In genomic region chr11:59206635-59207034, GRCh38 we compare ENCODE assay signal across 9 cellular contexts. TPM values are rescaled to one million over a fixed set of nuclear protein-coding genes. Genes with fewer than 3 reads are reported as not detected.
DNase-seq lines count a peak whose midpoint lies in the region; ATAC-seq lines count a peak whose summit lies in the region.
"Had no signal": no experiment of that assay in that cellular context is flagged by ENCODE, and none has a peak within 500 bp of the region (broad histone marks: within the 10 kb centered on the region; RNA-seq: fewer than 3 reads in every experiment).

No MANE protein-coding gene starts in this region.

- intact Hi-C loops in right cardiac atrium (cut with DNase I): loop anchor here (2.0 to 10.0 kb wide), 3 partner anchors 34 to 78 kb away; partner anchors contain the start of gene DTX4 (in 3 of the 4)

- H3K4me1 ChIP-seq in right cardiac atrium (ENCODE audit: control insufficient read depth, insufficient read depth, low read length): no peaks in the 10 kb centered on the region

- no peak overlapping the region for H3K4me3 ChIP-seq in Jurkat, Clone E6-1 (ENCODE audit: low read length)
- H3K4me3 ChIP-seq in right cardiac atrium (ENCODE audit: low read length): no peak overlapping the region

- ATAC-seq in T-helper 17 cell: no peak
- peak; percentile 53 to 62 for ATAC-seq in right cardiac atrium

- no peaks in the 10 kb centered on the region for H3K9me3 ChIP-seq in T-helper 17 cell (ENCODE audit: control insufficient read depth, low read length, poor library complexity, severe bottlenecking)
- H3K9me3 ChIP-seq in right cardiac atrium (ENCODE audit: control insufficient read depth, low read length): no peaks in the 10 kb centered on the region

- H3K27ac Mint-ChIP-seq in T-helper 17 cell: peak overlapping the region; percentile 87

- H3K4me1 Mint-ChIP-seq in T-helper 17 cell: peaks cover 24% of the 10 kb centered on the region

- no peak overlapping the region for H3K27ac ChIP-seq in right cardiac atrium (ENCODE audit: low read length)

- H3K36me3 Mint-ChIP-seq in T-helper 17 cell (ENCODE audit: low read depth): peaks cover 2% of the 10 kb centered on the region
- H3K36me3 Mint-ChIP-seq: CD4-positive, CD25-positive, alpha-beta regulatory T cell had no signal

- DNase-seq in NCI-H1694 (lab: John Stamatoyannopoulos, UW): peak; percentile 20
- DNase-seq in NCI-H1694 treated with DMSO at 0.1 percent for 48 hours (lab: John Stamatoyannopoulos, UW): no peak
- DNase-seq in Jurkat, Clone E6-1 (ENCODE audit: low read depth, low spot score): peak; percentile 17
- no peak for DNase-seq in T-helper 17 cell
- DNase-seq in right cardiac atrium: peak in 2 of 3 donors; percentile 29 to 63
- DNase-seq in superior temporal gyrus (ENCODE audit: extremely low spot score): peak; percentile 74
- DNase-seq in NCI-H1436 (lab: John Stamatoyannopoulos, UW): no peak
- DNase-seq in stimulated activated CD4-positive, alpha-beta T cell treated with anti-CD3 and anti-CD28 coated beads, Interleukin-4, amount 100 ng/mL, for 24 hours: no peak

- H3K27me3 Mint-ChIP-seq in T-helper 17 cell: no peaks in the 10 kb centered on the region

- 60% methylated on average over 4 of the region's 4 CpGs for WGBS in right cardiac atrium

- H3K27me3 ChIP-seq in right cardiac atrium (ENCODE audit: control insufficient read depth, insufficient read depth): no peaks in the 10 kb centered on the region

- H3K4me3 Mint-ChIP-seq in T-helper 17 cell: peak overlapping the region; percentile 28
- H3K4me3 Mint-ChIP-seq: CD4-positive, CD25-positive, alpha-beta regulatory T cell had no signal

RNA-seq across cellular contexts. Expression of gene MPEG1, which starts 6.1 kb away (rescaled TPM):
- polyA plus RNA-seq in Jurkat, Clone E6-1 (2012; ENCODE audit: insufficient read depth, insufficient read length): not detected
- total RNA-seq in T-helper 17 cell (10 to 100 TPM in 1 of 2 donors, 1 to 10 TPM in 1; 5.4 to 12.0 TPM), right cardiac atrium (10 to 100 TPM; 13.5 to 20.9 (median 18.9) TPM)
- polyA plus RNA-seq in right cardiac atrium: 1.9 TPM

RNA-seq across cellular contexts. Expression of gene DTX4, which starts 34.7 kb away (rescaled TPM):
- polyA plus RNA-seq in Jurkat, Clone E6-1 (2012; ENCODE audit: insufficient read depth, insufficient read length): 7.2 TPM
- total RNA-seq in T-helper 17 cell (1 to 10 TPM; 1.1 to 1.4 TPM), right cardiac atrium (1 to 10 TPM; 1.6 to 3.4 (median 1.7) TPM)
- polyA plus RNA-seq in right cardiac atrium: 0.70 TPM

Comparison
In these comparisons a context has a peak if more than half of its experiments do, and no peak if none do; other contexts are left out.
1. DNase-seq: peak in NCI-H1694 (single experiment), Jurkat, Clone E6-1 (single experiment), right cardiac atrium (2 of 3) and superior temporal gyrus (single experiment); none in NCI-H1694 treated with DMSO at 0.1 percent for 48 hours (single experiment), T-helper 17 cell (0 of 3), NCI-H1436 (single experiment) and stimulated activated CD4-positive, alpha-beta T cell treated with anti-CD3 and anti-CD28 coated beads, Interleukin-4, amount 100 ng/mL, for 24 hours (single experiment).